ENCODE assay signal across 28 cellular contexts in the genomic region with DNA sequence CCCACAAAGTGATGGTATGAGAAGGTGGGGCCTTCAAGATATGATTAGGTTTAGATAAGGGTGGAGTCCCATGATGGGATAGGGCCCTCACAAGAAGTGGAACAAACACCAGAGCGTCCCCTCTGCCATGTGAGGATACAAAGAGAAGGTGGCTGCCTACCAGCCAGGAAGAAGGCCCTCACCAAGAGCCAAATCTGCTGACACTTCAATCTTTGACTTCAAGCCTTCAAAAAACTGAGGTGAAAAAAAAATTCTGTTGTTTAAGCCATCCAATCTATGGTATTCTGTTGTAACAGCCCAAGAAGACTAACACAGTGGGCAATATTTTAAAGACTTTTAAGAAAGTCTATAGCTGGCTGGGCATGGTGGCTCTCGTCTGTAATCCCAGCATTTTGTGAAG.
"Had no signal": no experiment of that assay in that cellular context is flagged by ENCODE, and none has a peak within 500 bp of the region (broad histone marks: within the 10 kb centered on the region; RNA-seq: fewer than 3 reads in every experiment).

No MANE protein-coding gene starts in this region.

- H2AFZ ChIP-seq: hepatocyte had no signal

- H3K9me3 ChIP-seq: colonic mucosa, esophagus muscularis mucosa, esophagus squamous epithelium, gastrocnemius medialis, gastroesophageal sphincter, heart left ventricle, heart right ventricle had no signal

- H3K27ac ChIP-seq: colonic mucosa, coronary artery, dorsolateral prefrontal cortex, epithelial cell of prostate, esophagus muscularis mucosa, esophagus squamous epithelium, foreskin keratinocyte, gastrocnemius medialis, gastroesophageal sphincter, heart left ventricle, heart right ventricle, hepatocyte had no signal

- H3K4me1 ChIP-seq: colonic mucosa, esophagus muscularis mucosa, esophagus squamous epithelium, gastrocnemius medialis, gastroesophageal sphincter, heart left ventricle, heart right ventricle had no signal

- H3K27me3 ChIP-seq: colonic mucosa, dorsolateral prefrontal cortex, esophagus muscularis mucosa, esophagus squamous epithelium, foreskin keratinocyte, gastrocnemius medialis, gastroesophageal sphincter, heart left ventricle, heart right ventricle, hepatocyte had no signal

- DNase-seq: colonic mucosa; cortex of kidney; dermis blood vessel endothelial cell; dorsolateral prefrontal cortex; effector CD4-positive, alpha-beta T cell; effector CD8-positive, alpha-beta T cell; effector memory CD4-positive, alpha-beta T cell; effector memory CD8-positive, alpha-beta T cell; endodermal cell; erythroblast; esophagus squamous epithelium; foreskin fibroblast; foreskin keratinocyte; foreskin melanocyte; gastrocnemius medialis; glutamatergic neuron; head of caudate nucleus; heart left ventricle; heart right ventricle had no signal

- FAIRE-seq: endometrium, endothelial cell of umbilical vein, frontal cortex had no signal

- ATAC-seq: effector memory CD8-positive, alpha-beta T cell; esophagus mucosa; foreskin keratinocyte; gastrocnemius medialis; gastroesophageal sphincter; heart left ventricle; heart right ventricle had no signal

- H3K79me2 ChIP-seq: hepatocyte had no signal

- H3K4me3 ChIP-seq: colonic mucosa, coronary artery, dorsolateral prefrontal cortex, esophagus muscularis mucosa, esophagus squamous epithelium, gastrocnemius medialis, gastroesophageal sphincter, heart left ventricle, heart right ventricle, hepatocyte had no signal

- H3K36me3 ChIP-seq: colonic mucosa, esophagus muscularis mucosa, esophagus squamous epithelium, gastrocnemius medialis, gastroesophageal sphincter, heart left ventricle, heart right ventricle had no signal

- H3K4me2 ChIP-seq: hepatocyte had no signal
